12 cellular contexts compared by ENCODE assay signal in the genomic region with DNA sequence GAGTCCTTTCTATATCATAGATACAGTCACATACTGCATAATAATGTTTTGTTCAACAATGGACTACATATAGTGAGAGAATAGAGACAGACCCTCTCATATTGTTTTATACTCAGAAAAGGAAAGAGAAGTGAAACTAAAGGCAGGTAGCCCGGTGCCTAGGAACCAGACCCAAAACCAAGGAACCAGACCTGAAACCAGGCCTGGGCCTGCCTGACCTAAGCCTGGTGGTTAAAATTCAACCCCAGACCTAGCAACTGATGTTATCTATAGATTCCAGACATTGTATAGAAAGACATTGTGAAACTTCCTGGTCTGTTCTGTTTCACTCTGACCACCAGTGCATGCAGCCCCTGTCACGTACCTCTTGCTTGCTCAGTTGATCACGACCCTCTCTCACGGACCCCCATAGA. TPM values are rescaled to one million over a fixed set of nuclear protein-coding genes. Genes with fewer than 3 reads are reported as not detected.
DNase-seq lines count a peak whose midpoint lies in the region; ATAC-seq and TF ChIP-seq lines count a peak whose summit lies in the region.
"Not testable (repeated sequence)": the region's sequence is repeated elsewhere in the genome, so short reads cannot be mapped to it uniquely, and the experiment has no call there.
"Had no signal": no experiment of that assay in that cellular context is flagged by ENCODE, and none has a peak within 500 bp of the region (broad histone marks: within the 10 kb centered on the region; RNA-seq: fewer than 3 reads in every experiment).

No MANE protein-coding gene starts in this region.

- not testable (repeated sequence) for H3K9me3 ChIP-seq in OCI-LY7 (ENCODE audit: low read length)

- not testable (repeated sequence) for H4K20me1 ChIP-seq in OCI-LY7 (ENCODE audit: insufficient read depth, low read length)

- H3K9me3 Mint-ChIP-seq in activated T-helper 2 cell treated with anti-CD3 and anti-CD28 coated beads, Interferon-gamma antibody, Interleukin-2, Interleukin-4, amounts not matched to agents 10 μg/mL and 5 μg/mL and 100 μg/mL, durations not matched to agents 14 hours and 24 hours and 36 hours: peaks cover 38% of the 10 kb centered on the region

- CTCF ChIA-PET in OCI-LY7 (lab: Charles Lee; ENCODE audit: unreplicated experiment): not testable (repeated sequence)

- H3K36me3 ChIP-seq in OCI-LY7 (ENCODE audit: insufficient read depth, low read length): not testable (repeated sequence)

- DNase-seq in GM12865 (ENCODE audit: low read depth): peak; percentile 89
- not testable (repeated sequence) for DNase-seq in OCI-LY7 (ENCODE audit: low spot score); activated T-helper 2 cell treated with anti-CD3 and anti-CD28 coated beads, Interferon-gamma antibody, Interleukin-2, Interleukin-4, amounts not matched to agents 10 μg/mL and 5 μg/mL and 100 μg/mL, durations not matched to agents 14 hours and 24 hours and 36 hours (ENCODE audit: low spot score)
- DNase-seq in stimulated activated CD8-positive, alpha-beta memory T cell treated with anti-CD3 and anti-CD28 coated beads, Interleukin-4, amount 100 ng/mL, for 48 hours: peak; percentile 31

- not testable (repeated sequence) for H3K4me1 ChIP-seq in OCI-LY7 (ENCODE audit: insufficient read depth, low read length, poor library complexity, severe bottlenecking)

- peak overlapping the region; percentile 23 for H3K4me3 Mint-ChIP-seq in activated T-helper 2 cell treated with anti-CD3 and anti-CD28 coated beads, Interferon-gamma antibody, Interleukin-2, Interleukin-4, amounts not matched to agents 10 μg/mL and 5 μg/mL and 100 μg/mL, durations not matched to agents 14 hours and 24 hours and 36 hours (ENCODE audit: low read depth)

- not testable (repeated sequence) for H3K27me3 Mint-ChIP-seq in activated T-helper 2 cell treated with anti-CD3 and anti-CD28 coated beads, Interferon-gamma antibody, Interleukin-2, Interleukin-4, amounts not matched to agents 10 μg/mL and 5 μg/mL and 100 μg/mL, durations not matched to agents 14 hours and 24 hours and 36 hours (ENCODE audit: low read depth)

- H3K79me2 ChIP-seq in OCI-LY7 (ENCODE audit: insufficient read depth, low read depth, low read length): not testable (repeated sequence)

- BruUV-seq in OCI-LY7 (replicated peaks; lab: Mats Ljungman, UMichigan): not testable (repeated sequence)

- H3K4me1 Mint-ChIP-seq in activated T-helper 2 cell treated with anti-CD3 and anti-CD28 coated beads, Interferon-gamma antibody, Interleukin-2, Interleukin-4, amounts not matched to agents 10 μg/mL and 5 μg/mL and 100 μg/mL, durations not matched to agents 14 hours and 24 hours and 36 hours (ENCODE audit: low read depth): peaks cover 33% of the 10 kb centered on the region

- peak overlapping the region; percentile 26; the same call in 1 of the 2 replicates for H3K4me2 ChIP-seq in OCI-LY7 (ENCODE audit: low read length)

- not testable (repeated sequence) for H3K9me2 ChIP-seq in OCI-LY7 (ENCODE audit: insufficient read depth, low read length)

- peak overlapping the region; percentile 64 for H3K27ac Mint-ChIP-seq in activated T-helper 2 cell treated with anti-CD3 and anti-CD28 coated beads, Interferon-gamma antibody, Interleukin-2, Interleukin-4, amounts not matched to agents 10 μg/mL and 5 μg/mL and 100 μg/mL, durations not matched to agents 14 hours and 24 hours and 36 hours

- not testable (repeated sequence) for TF ChIP-seq CTCF in GM12865 (IDR thresholded peaks at IDR 0.05; ENCODE audit: insufficient read depth, low read depth, low read length, missing control alignments); OCI-LY7 (conservative IDR thresholded peaks at IDR 0.05; ENCODE audit: low read length)

- H2AFZ ChIP-seq in OCI-LY7 (ENCODE audit: low read length): 0 out of 2 replicates have a peak overlapping the region, but pooled peaks have one; percentile 50

- ATAC-seq in GM19035 (IDR thresholded peaks at IDR 0.05; ENCODE audit: unreplicated experiment) (peak; percentile 60), GM21529 (IDR thresholded peaks at IDR 0.05; ENCODE audit: unreplicated experiment) (peak; percentile 68), HG02943 (IDR thresholded peaks at IDR 0.05; ENCODE audit: low read depth, unreplicated experiment) (peak; percentile 57), HG03439 (IDR thresholded peaks at IDR 0.05; ENCODE audit: unreplicated experiment) (peak; percentile 65)

- POLR2A ChIA-PET in OCI-LY7 (lab: Charles Lee): not testable (repeated sequence)

- H3K27ac ChIP-seq in OCI-LY7 (ENCODE audit: low read depth, low read length, poor library complexity, severe bottlenecking): not testable (repeated sequence)

- peaks cover 38% of the 10 kb centered on the region for H3K36me3 Mint-ChIP-seq in activated T-helper 2 cell treated with anti-CD3 and anti-CD28 coated beads, Interferon-gamma antibody, Interleukin-2, Interleukin-4, amounts not matched to agents 10 μg/mL and 5 μg/mL and 100 μg/mL, durations not matched to agents 14 hours and 24 hours and 36 hours (ENCODE audit: low read depth)

- intact Hi-C loops in OCI-LY7 (cut with micrococcal nuclease; ENCODE audit: unreplicated experiment): not testable (repeated sequence)
- intact Hi-C loops in activated T-helper 2 cell treated with anti-CD3 and anti-CD28 coated beads, Interferon-gamma antibody, Interleukin-2, Interleukin-4, amounts not matched to agents 10 μg/mL and 5 μg/mL and 100 μg/mL, durations not matched to agents 14 hours and 24 hours and 36 hours (cut with micrococcal nuclease): loop anchor here (2.0 kb wide), 1 partner anchor 127 kb away; no protein-coding TSS in a partner anchor

- peak overlapping the region; percentile 63 for H3K4me3 ChIP-seq in GM12865 (ENCODE audit: low read depth, low read length)
- H3K4me3 ChIP-seq in OCI-LY7 (ENCODE audit: low read depth, low read length, poor library complexity, severe bottlenecking): not testable (repeated sequence)

RNA-seq across cellular contexts. Expression of a gene that starts 37.3 kb away (rescaled TPM):
- total RNA-seq in OCI-LY7 (2014; rRNA removed; shearing (Covaris generic)): not detected in 2 replicates
- total RNA-seq in OCI-LY7 (2022): not detected in 2 replicates
- 3.2 and 3.4 TPM in 2 replicates for total RNA-seq in activated T-helper 2 cell treated with anti-CD3 and anti-CD28 coated beads, Interferon-gamma antibody, Interleukin-2, Interleukin-4, amounts not matched to agents 10 μg/mL and 5 μg/mL and 100 μg/mL, durations not matched to agents 14 hours and 24 hours and 36 hours
- total RNA-seq: endothelial cell of umbilical vein, gastrocnemius medialis, MCF 10A, renal cortical epithelial cell had no signal
